Comparison of ENCODE assay signal across 1 cellular context in the genomic region with DNA sequence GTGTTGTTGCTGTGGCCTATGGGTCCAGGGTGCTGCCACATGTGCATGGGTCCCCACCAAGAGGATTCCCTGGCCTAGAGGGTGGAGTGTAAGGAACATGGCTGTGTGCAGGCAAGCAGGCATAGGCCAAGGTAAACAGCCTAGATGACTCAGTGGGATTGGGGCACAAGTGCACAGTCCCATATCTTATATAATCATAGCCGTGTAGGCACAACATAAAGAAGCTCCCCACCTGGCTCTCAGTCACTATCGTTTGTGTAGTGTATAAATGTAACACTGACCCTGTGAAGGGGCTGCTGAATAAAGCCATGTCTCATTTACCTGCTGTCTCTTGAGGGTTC.
TF ChIP-seq lines count a peak whose summit lies in the region.

No MANE protein-coding gene starts in this region.

TF ChIP-seq in HepG2, 621 proteins besides CTCF, POLR2A, EP300 and RAD21:
- TF ChIP-seq RBM22 (optimal IDR thresholded peaks at IDR 0.05; ENCODE audit: low read length) (no peak), ZNF10 (CRISPR knock-in tag; IDR thresholded peaks at IDR 0.05; ENCODE audit: borderline replicate concordance, low read depth) (no peak), ZNF644 (CRISPR knock-in tag; IDR thresholded peaks at IDR 0.05; ENCODE audit: low read depth) (peak; percentile 68; the same call in 1 of the 2 replicates), ZBTB20 (CRISPR knock-in tag; IDR thresholded peaks at IDR 0.05; ENCODE audit: borderline replicate concordance, low read depth) (peak; percentile 48; the same call in 1 of the 2 replicates), FOXA1 (IDR thresholded peaks at IDR 0.05) (no peak), FOXA1 (CRISPR knock-in tag; IDR thresholded peaks at IDR 0.05) (peak; percentile 59; the same call in 1 of the 2 replicates), ZNF296 (CRISPR knock-in tag; conservative IDR thresholded peaks at IDR 0.05) (peak; percentile 72; the same call in 1 of the 2 replicates), FOSL2 (CRISPR knock-in tag; IDR thresholded peaks at IDR 0.05) (peak; percentile 88), SALL1 (CRISPR knock-in tag; IDR thresholded peaks at IDR 0.05) (peak; percentile 34; the same call in 1 of the 2 replicates), ZNF772 (CRISPR knock-in tag; IDR thresholded peaks at IDR 0.05) (peak; percentile 49; the same call in 1 of the 2 replicates), ZFY (CRISPR knock-in tag; IDR thresholded peaks at IDR 0.05) (peak; percentile 50), FOSL1 (CRISPR knock-in tag; IDR thresholded peaks at IDR 0.05; ENCODE audit: borderline replicate concordance) (0 out of 2 replicates have a peak, but pooled peaks have one; percentile 15), ZNF7 (CRISPR knock-in tag; IDR thresholded peaks at IDR 0.05) (peak; percentile 65; the same call in 1 of the 2 replicates), ZNF484 (CRISPR knock-in tag; IDR thresholded peaks at IDR 0.05; ENCODE audit: borderline replicate concordance, low read depth) (no peak), HHEX (CRISPR knock-in tag; IDR thresholded peaks at IDR 0.05) (no peak), PHF20 (CRISPR knock-in tag; IDR thresholded peaks at IDR 0.05) (peak; percentile 55), SAP130 (CRISPR knock-in tag; IDR thresholded peaks at IDR 0.05; ENCODE audit: low read depth) (peak; percentile 23; the same call in 1 of the 2 replicates), STAG1 (CRISPR knock-in tag; IDR thresholded peaks at IDR 0.05) (no peak), KDM5A (IDR thresholded peaks at IDR 0.05; ENCODE audit: borderline replicate concordance, low read length) (0 out of 2 replicates have a peak, but pooled peaks have one; percentile 9), ZFX (CRISPR knock-in tag; IDR thresholded peaks at IDR 0.05; ENCODE audit: low read depth) (peak; percentile 76), MIXL1 (CRISPR knock-in tag; IDR thresholded peaks at IDR 0.05) (no peak), RARA (CRISPR knock-in tag; IDR thresholded peaks at IDR 0.05) (peak; percentile 46), MYC (CRISPR knock-in tag; IDR thresholded peaks at IDR 0.05; ENCODE audit: borderline replicate concordance) (no peak), SRSF4 (IDR thresholded peaks at IDR 0.05; ENCODE audit: low read depth, low read length, poor library complexity, severe bottlenecking) (no peak), FOXP1 (IDR thresholded peaks at IDR 0.05) (no peak), FOXP1 (CRISPR knock-in tag; IDR thresholded peaks at IDR 0.05) (0 out of 2 replicates have a peak, but pooled peaks have one; percentile 39), ZNF777 (CRISPR knock-in tag; IDR thresholded peaks at IDR 0.05) (0 out of 2 replicates have a peak, but pooled peaks have one; percentile 1), FOXA3 (CRISPR knock-in tag; IDR thresholded peaks at IDR 0.05) (peak; percentile 80), PCBP2 (optimal IDR thresholded peaks at IDR 0.05; ENCODE audit: low read depth, low read length, poor library complexity, severe bottlenecking) (no peak)
- TF ChIP-seq, protein P1, sequence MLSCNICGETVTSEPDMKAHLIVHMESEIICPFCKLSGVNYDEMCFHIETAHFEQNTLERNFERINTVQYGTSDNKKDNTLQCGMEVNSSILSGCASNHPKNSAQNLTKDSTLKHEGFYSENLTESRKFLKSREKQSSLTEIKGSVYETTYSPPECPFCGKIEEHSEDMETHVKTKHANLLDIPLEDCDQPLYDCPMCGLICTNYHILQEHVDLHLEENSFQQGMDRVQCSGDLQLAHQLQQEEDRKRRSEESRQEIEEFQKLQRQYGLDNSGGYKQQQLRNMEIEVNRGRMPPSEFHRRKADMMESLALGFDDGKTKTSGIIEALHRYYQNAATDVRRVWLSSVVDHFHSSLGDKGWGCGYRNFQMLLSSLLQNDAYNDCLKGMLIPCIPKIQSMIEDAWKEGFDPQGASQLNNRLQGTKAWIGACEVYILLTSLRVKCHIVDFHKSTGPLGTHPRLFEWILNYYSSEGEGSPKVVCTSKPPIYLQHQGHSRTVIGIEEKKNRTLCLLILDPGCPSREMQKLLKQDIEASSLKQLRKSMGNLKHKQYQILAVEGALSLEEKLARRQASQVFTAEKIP (CRISPR knock-in tag; IDR thresholded peaks at IDR 0.05; ENCODE audit: borderline replicate concordance) = no peak
- TF ChIP-seq, protein P2, sequence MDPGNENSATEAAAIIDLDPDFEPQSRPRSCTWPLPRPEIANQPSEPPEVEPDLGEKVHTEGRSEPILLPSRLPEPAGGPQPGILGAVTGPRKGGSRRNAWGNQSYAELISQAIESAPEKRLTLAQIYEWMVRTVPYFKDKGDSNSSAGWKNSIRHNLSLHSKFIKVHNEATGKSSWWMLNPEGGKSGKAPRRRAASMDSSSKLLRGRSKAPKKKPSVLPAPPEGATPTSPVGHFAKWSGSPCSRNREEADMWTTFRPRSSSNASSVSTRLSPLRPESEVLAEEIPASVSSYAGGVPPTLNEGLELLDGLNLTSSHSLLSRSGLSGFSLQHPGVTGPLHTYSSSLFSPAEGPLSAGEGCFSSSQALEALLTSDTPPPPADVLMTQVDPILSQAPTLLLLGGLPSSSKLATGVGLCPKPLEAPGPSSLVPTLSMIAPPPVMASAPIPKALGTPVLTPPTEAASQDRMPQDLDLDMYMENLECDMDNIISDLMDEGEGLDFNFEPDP (CRISPR knock-in tag; conservative IDR thresholded peaks at IDR 0.05) = no peak
- TF ChIP-seq, protein P3, sequence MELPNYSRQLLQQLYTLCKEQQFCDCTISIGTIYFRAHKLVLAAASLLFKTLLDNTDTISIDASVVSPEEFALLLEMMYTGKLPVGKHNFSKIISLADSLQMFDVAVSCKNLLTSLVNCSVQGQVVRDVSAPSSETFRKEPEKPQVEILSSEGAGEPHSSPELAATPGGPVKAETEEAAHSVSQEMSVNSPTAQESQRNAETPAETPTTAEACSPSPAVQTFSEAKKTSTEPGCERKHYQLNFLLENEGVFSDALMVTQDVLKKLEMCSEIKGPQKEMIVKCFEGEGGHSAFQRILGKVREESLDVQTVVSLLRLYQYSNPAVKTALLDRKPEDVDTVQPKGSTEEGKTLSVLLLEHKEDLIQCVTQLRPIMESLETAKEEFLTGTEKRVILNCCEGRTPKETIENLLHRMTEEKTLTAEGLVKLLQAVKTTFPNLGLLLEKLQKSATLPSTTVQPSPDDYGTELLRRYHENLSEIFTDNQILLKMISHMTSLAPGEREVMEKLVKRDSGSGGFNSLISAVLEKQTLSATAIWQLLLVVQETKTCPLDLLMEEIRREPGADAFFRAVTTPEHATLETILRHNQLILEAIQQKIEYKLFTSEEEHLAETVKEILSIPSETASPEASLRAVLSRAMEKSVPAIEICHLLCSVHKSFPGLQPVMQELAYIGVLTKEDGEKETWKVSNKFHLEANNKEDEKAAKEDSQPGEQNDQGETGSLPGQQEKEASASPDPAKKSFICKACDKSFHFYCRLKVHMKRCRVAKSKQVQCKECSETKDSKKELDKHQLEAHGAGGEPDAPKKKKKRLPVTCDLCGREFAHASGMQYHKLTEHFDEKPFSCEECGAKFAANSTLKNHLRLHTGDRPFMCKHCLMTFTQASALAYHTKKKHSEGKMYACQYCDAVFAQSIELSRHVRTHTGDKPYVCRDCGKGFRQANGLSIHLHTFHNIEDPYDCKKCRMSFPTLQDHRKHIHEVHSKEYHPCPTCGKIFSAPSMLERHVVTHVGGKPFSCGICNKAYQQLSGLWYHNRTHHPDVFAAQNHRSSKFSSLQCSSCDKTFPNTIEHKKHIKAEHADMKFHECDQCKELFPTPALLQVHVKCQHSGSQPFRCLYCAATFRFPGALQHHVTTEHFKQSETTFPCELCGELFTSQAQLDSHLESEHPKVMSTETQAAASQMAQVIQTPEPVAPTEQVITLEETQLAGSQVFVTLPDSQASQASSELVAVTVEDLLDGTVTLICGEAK (IDR thresholded peaks at IDR 0.05) = no peak
- TF ChIP-seq, protein P3 (CRISPR knock-in tag; IDR thresholded peaks at IDR 0.05) = 0 out of 2 replicates have a peak, but pooled peaks have one; percentile 28
- TF ChIP-seq, protein P4, sequence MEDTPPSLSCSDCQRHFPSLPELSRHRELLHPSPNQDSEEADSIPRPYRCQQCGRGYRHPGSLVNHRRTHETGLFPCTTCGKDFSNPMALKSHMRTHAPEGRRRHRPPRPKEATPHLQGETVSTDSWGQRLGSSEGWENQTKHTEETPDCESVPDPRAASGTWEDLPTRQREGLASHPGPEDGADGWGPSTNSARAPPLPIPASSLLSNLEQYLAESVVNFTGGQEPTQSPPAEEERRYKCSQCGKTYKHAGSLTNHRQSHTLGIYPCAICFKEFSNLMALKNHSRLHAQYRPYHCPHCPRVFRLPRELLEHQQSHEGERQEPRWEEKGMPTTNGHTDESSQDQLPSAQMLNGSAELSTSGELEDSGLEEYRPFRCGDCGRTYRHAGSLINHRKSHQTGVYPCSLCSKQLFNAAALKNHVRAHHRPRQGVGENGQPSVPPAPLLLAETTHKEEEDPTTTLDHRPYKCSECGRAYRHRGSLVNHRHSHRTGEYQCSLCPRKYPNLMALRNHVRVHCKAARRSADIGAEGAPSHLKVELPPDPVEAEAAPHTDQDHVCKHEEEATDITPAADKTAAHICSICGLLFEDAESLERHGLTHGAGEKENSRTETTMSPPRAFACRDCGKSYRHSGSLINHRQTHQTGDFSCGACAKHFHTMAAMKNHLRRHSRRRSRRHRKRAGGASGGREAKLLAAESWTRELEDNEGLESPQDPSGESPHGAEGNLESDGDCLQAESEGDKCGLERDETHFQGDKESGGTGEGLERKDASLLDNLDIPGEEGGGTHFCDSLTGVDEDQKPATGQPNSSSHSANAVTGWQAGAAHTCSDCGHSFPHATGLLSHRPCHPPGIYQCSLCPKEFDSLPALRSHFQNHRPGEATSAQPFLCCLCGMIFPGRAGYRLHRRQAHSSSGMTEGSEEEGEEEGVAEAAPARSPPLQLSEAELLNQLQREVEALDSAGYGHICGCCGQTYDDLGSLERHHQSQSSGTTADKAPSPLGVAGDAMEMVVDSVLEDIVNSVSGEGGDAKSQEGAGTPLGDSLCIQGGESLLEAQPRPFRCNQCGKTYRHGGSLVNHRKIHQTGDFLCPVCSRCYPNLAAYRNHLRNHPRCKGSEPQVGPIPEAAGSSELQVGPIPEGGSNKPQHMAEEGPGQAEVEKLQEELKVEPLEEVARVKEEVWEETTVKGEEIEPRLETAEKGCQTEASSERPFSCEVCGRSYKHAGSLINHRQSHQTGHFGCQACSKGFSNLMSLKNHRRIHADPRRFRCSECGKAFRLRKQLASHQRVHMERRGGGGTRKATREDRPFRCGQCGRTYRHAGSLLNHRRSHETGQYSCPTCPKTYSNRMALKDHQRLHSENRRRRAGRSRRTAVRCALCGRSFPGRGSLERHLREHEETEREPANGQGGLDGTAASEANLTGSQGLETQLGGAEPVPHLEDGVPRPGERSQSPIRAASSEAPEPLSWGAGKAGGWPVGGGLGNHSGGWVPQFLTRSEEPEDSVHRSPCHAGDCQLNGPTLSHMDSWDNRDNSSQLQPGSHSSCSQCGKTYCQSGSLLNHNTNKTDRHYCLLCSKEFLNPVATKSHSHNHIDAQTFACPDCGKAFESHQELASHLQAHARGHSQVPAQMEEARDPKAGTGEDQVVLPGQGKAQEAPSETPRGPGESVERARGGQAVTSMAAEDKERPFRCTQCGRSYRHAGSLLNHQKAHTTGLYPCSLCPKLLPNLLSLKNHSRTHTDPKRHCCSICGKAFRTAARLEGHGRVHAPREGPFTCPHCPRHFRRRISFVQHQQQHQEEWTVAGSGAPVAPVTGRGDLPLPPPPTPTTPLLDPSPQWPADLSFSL (CRISPR knock-in tag; IDR thresholded peaks at IDR 0.05) = no peak
- TF ChIP-seq, protein P5, sequence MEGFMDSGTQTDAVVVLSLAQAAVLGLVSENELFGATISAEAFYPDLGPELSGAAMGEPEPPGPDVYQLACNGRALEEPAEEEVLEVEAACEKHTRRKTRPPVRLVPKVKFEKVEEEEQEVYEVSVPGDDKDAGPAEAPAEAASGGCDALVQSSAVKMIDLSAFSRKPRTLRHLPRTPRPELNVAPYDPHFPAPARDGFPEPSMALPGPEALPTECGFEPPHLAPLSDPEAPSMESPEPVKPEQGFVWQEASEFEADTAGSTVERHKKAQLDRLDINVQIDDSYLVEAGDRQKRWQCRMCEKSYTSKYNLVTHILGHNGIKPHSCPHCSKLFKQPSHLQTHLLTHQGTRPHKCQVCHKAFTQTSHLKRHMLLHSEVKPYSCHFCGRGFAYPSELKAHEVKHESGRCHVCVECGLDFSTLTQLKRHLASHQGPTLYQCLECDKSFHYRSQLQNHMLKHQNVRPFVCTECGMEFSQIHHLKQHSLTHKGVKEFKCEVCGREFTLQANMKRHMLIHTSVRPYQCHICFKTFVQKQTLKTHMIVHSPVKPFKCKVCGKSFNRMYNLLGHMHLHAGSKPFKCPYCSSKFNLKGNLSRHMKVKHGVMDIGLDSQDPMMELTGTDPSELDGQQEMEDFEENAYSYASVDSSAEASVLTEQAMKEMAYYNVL (CRISPR knock-in tag; IDR thresholded peaks at IDR 0.05; ENCODE audit: borderline replicate concordance) = no peak
- TF ChIP-seq, protein P6, sequence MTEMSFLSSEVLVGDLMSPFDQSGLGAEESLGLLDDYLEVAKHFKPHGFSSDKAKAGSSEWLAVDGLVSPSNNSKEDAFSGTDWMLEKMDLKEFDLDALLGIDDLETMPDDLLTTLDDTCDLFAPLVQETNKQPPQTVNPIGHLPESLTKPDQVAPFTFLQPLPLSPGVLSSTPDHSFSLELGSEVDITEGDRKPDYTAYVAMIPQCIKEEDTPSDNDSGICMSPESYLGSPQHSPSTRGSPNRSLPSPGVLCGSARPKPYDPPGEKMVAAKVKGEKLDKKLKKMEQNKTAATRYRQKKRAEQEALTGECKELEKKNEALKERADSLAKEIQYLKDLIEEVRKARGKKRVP (CRISPR knock-in tag; IDR thresholded peaks at IDR 0.05) = peak in 1 of 2 experiments; percentile 41; a peak in 1 of 4 replicates
